1 cellular context compared by ENCODE assay signal in the genomic region with DNA sequence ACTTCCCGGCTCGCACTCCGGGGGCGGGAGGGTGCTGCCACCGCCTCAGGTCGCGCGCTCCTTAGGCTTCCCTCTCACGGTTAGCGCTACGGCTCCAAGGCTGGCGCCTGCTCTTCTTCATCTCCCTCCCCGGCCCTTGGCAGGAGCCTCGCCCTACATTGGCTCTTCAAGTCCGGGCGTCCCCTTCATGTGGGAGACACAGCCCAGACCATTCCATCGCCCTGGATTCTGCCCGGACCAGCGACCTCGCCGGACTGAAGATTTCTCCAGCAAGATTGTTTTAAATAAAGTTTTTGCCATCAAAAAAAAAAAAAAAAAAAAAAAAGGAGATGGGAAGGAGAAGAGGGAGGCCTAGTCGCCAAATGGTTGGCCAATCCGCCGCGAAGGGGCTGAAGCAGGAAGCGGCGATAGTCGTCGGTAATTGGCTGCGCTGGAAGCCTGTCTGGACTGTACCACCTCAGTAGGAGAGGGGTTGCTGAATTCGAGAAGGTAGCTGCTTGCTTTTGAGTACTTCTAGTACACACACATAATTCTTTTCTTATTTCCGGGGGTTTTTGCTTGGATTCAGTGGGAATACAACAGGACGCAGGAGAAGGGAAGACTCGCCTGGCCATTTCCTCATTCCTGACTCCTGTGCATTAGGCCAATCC.
TF ChIP-seq lines count a peak whose summit lies in the region.

No MANE protein-coding gene starts in this region.

TF ChIP-seq in HepG2, 621 proteins besides CTCF, POLR2A, EP300 and RAD21 (continued from another document and continues in another):
- TF ChIP-seq, protein P1, sequence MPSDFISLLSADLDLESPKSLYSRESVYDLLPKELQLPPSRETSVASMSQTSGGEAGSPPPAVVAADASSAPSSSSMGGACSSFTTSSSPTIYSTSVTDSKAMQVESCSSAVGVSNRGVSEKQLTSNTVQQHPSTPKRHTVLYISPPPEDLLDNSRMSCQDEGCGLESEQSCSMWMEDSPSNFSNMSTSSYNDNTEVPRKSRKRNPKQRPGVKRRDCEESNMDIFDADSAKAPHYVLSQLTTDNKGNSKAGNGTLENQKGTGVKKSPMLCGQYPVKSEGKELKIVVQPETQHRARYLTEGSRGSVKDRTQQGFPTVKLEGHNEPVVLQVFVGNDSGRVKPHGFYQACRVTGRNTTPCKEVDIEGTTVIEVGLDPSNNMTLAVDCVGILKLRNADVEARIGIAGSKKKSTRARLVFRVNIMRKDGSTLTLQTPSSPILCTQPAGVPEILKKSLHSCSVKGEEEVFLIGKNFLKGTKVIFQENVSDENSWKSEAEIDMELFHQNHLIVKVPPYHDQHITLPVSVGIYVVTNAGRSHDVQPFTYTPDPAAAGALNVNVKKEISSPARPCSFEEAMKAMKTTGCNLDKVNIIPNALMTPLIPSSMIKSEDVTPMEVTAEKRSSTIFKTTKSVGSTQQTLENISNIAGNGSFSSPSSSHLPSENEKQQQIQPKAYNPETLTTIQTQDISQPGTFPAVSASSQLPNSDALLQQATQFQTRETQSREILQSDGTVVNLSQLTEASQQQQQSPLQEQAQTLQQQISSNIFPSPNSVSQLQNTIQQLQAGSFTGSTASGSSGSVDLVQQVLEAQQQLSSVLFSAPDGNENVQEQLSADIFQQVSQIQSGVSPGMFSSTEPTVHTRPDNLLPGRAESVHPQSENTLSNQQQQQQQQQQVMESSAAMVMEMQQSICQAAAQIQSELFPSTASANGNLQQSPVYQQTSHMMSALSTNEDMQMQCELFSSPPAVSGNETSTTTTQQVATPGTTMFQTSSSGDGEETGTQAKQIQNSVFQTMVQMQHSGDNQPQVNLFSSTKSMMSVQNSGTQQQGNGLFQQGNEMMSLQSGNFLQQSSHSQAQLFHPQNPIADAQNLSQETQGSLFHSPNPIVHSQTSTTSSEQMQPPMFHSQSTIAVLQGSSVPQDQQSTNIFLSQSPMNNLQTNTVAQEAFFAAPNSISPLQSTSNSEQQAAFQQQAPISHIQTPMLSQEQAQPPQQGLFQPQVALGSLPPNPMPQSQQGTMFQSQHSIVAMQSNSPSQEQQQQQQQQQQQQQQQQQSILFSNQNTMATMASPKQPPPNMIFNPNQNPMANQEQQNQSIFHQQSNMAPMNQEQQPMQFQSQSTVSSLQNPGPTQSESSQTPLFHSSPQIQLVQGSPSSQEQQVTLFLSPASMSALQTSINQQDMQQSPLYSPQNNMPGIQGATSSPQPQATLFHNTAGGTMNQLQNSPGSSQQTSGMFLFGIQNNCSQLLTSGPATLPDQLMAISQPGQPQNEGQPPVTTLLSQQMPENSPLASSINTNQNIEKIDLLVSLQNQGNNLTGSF (CRISPR knock-in tag; IDR thresholded peaks at IDR 0.05), result peak; percentile 11; the same call in 1 of the 2 replicates
- TF ChIP-seq NCOR1 (IDR thresholded peaks at IDR 0.05; ENCODE audit: borderline replicate concordance, low read length), result no peak
- TF ChIP-seq, protein P2, sequence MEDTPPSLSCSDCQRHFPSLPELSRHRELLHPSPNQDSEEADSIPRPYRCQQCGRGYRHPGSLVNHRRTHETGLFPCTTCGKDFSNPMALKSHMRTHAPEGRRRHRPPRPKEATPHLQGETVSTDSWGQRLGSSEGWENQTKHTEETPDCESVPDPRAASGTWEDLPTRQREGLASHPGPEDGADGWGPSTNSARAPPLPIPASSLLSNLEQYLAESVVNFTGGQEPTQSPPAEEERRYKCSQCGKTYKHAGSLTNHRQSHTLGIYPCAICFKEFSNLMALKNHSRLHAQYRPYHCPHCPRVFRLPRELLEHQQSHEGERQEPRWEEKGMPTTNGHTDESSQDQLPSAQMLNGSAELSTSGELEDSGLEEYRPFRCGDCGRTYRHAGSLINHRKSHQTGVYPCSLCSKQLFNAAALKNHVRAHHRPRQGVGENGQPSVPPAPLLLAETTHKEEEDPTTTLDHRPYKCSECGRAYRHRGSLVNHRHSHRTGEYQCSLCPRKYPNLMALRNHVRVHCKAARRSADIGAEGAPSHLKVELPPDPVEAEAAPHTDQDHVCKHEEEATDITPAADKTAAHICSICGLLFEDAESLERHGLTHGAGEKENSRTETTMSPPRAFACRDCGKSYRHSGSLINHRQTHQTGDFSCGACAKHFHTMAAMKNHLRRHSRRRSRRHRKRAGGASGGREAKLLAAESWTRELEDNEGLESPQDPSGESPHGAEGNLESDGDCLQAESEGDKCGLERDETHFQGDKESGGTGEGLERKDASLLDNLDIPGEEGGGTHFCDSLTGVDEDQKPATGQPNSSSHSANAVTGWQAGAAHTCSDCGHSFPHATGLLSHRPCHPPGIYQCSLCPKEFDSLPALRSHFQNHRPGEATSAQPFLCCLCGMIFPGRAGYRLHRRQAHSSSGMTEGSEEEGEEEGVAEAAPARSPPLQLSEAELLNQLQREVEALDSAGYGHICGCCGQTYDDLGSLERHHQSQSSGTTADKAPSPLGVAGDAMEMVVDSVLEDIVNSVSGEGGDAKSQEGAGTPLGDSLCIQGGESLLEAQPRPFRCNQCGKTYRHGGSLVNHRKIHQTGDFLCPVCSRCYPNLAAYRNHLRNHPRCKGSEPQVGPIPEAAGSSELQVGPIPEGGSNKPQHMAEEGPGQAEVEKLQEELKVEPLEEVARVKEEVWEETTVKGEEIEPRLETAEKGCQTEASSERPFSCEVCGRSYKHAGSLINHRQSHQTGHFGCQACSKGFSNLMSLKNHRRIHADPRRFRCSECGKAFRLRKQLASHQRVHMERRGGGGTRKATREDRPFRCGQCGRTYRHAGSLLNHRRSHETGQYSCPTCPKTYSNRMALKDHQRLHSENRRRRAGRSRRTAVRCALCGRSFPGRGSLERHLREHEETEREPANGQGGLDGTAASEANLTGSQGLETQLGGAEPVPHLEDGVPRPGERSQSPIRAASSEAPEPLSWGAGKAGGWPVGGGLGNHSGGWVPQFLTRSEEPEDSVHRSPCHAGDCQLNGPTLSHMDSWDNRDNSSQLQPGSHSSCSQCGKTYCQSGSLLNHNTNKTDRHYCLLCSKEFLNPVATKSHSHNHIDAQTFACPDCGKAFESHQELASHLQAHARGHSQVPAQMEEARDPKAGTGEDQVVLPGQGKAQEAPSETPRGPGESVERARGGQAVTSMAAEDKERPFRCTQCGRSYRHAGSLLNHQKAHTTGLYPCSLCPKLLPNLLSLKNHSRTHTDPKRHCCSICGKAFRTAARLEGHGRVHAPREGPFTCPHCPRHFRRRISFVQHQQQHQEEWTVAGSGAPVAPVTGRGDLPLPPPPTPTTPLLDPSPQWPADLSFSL (CRISPR knock-in tag; IDR thresholded peaks at IDR 0.05), result no peak
- TF ChIP-seq MBNL3 (CRISPR knock-in tag; conservative IDR thresholded peaks at IDR 0.05), result no peak
- TF ChIP-seq, protein P3, sequence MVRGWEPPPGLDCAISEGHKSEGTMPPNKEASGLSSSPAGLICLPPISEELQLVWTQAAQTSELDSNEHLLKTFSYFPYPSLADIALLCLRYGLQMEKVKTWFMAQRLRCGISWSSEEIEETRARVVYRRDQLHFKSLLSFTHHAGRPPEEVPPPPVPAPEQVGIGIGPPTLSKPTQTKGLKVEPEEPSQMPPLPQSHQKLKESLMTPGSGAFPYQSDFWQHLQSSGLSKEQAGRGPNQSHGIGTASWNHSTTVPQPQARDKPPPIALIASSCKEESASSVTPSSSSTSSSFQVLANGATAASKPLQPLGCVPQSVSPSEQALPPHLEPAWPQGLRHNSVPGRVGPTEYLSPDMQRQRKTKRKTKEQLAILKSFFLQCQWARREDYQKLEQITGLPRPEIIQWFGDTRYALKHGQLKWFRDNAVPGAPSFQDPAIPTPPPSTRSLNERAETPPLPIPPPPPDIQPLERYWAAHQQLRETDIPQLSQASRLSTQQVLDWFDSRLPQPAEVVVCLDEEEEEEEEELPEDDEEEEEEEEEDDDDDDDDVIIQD (CRISPR knock-in tag; IDR thresholded peaks at IDR 0.05; ENCODE audit: low read depth), result no peak
- TF ChIP-seq THAP11 (CRISPR knock-in tag; IDR thresholded peaks at IDR 0.05), result peak; percentile 87
- TF ChIP-seq PLRG1 (conservative IDR thresholded peaks at IDR 0.05), result no peak
- TF ChIP-seq, protein P4, sequence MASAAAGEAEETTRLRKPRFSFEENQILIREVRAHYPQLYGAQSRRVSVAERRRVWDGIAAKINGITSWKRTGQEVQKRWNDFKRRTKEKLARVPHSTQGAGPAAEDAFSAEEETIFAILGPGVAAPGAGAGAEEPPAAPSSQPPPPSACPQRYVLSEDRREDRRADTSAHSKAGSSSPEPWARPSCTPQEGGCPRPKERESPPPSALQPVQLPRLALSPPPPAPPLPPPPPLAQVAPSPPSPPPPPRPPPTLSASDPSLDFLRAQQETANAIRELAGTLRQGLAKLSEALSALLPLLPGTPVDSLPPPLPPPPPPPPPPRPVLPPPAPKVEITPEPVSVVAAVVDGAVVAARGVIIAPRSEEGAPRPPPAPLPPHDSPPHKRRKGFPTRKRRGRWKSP (CRISPR knock-in tag; IDR thresholded peaks at IDR 0.05), result peak; percentile 35; the same call in 1 of the 2 replicates
- TF ChIP-seq, protein P5, sequence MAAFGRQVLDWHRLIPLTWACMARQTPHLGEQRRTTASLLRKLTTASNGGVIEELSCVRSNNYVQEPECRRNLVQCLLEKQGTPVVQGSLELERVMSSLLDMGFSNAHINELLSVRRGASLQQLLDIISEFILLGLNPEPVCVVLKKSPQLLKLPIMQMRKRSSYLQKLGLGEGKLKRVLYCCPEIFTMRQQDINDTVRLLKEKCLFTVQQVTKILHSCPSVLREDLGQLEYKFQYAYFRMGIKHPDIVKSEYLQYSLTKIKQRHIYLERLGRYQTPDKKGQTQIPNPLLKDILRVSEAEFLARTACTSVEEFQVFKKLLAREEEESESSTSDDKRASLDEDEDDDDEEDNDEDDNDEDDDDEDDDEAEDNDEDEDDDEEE (CRISPR knock-in tag; IDR thresholded peaks at IDR 0.05), result no peak
- TF ChIP-seq, protein P6, sequence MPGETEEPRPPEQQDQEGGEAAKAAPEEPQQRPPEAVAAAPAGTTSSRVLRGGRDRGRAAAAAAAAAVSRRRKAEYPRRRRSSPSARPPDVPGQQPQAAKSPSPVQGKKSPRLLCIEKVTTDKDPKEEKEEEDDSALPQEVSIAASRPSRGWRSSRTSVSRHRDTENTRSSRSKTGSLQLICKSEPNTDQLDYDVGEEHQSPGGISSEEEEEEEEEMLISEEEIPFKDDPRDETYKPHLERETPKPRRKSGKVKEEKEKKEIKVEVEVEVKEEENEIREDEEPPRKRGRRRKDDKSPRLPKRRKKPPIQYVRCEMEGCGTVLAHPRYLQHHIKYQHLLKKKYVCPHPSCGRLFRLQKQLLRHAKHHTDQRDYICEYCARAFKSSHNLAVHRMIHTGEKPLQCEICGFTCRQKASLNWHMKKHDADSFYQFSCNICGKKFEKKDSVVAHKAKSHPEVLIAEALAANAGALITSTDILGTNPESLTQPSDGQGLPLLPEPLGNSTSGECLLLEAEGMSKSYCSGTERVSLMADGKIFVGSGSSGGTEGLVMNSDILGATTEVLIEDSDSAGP (CRISPR knock-in tag; IDR thresholded peaks at IDR 0.05; ENCODE audit: borderline replicate concordance), result peak; percentile 70; the same call in 1 of the 2 replicates
- TF ChIP-seq HDAC1 (CRISPR knock-in tag; IDR thresholded peaks at IDR 0.05), result peak; percentile 53; the same call in 1 of the 2 replicates
- TF ChIP-seq ZNF605 (CRISPR knock-in tag; IDR thresholded peaks at IDR 0.05), result peak; percentile 64; the same call in 1 of the 2 replicates
- peak; percentile 29 for TF ChIP-seq ZSCAN31 (CRISPR knock-in tag; IDR thresholded peaks at IDR 0.05; ENCODE audit: low read depth)
- 0 out of 2 replicates have a peak, but pooled peaks have one; percentile 16 for TF ChIP-seq NFE2L1 (CRISPR knock-in tag; IDR thresholded peaks at IDR 0.05; ENCODE audit: borderline replicate concordance)
- TF ChIP-seq ZNF891 (CRISPR knock-in tag; IDR thresholded peaks at IDR 0.05), result 0 out of 2 replicates have a peak, but pooled peaks have one; percentile 20
- no peak for TF ChIP-seq DPF2 (CRISPR knock-in tag; IDR thresholded peaks at IDR 0.05; ENCODE audit: borderline replicate concordance, low read depth)
- TF ChIP-seq, protein P7, sequence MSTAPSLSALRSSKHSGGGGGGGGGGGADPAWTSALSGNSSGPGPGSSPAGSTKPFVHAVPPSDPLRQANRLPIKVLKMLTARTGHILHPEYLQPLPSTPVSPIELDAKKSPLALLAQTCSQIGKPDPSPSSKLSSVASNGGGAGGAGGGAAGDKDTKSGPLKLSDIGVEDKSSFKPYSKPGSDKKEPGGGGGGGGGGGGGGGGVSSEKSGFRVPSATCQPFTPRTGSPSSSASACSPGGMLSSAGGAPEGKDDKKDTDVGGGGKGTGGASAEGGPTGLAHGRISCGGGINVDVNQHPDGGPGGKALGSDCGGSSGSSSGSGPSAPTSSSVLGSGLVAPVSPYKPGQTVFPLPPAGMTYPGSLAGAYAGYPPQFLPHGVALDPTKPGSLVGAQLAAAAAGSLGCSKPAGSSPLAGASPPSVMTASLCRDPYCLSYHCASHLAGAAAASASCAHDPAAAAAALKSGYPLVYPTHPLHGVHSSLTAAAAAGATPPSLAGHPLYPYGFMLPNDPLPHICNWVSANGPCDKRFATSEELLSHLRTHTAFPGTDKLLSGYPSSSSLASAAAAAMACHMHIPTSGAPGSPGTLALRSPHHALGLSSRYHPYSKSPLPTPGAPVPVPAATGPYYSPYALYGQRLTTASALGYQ (CRISPR knock-in tag; IDR thresholded peaks at IDR 0.05), result 0 out of 2 replicates have a peak, but pooled peaks have one; percentile 31
- TF ChIP-seq, protein P8, sequence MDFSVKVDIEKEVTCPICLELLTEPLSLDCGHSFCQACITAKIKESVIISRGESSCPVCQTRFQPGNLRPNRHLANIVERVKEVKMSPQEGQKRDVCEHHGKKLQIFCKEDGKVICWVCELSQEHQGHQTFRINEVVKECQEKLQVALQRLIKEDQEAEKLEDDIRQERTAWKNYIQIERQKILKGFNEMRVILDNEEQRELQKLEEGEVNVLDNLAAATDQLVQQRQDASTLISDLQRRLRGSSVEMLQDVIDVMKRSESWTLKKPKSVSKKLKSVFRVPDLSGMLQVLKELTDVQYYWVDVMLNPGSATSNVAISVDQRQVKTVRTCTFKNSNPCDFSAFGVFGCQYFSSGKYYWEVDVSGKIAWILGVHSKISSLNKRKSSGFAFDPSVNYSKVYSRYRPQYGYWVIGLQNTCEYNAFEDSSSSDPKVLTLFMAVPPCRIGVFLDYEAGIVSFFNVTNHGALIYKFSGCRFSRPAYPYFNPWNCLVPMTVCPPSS (IDR thresholded peaks at IDR 0.05), result no peak
- TF ChIP-seq, protein P9, sequence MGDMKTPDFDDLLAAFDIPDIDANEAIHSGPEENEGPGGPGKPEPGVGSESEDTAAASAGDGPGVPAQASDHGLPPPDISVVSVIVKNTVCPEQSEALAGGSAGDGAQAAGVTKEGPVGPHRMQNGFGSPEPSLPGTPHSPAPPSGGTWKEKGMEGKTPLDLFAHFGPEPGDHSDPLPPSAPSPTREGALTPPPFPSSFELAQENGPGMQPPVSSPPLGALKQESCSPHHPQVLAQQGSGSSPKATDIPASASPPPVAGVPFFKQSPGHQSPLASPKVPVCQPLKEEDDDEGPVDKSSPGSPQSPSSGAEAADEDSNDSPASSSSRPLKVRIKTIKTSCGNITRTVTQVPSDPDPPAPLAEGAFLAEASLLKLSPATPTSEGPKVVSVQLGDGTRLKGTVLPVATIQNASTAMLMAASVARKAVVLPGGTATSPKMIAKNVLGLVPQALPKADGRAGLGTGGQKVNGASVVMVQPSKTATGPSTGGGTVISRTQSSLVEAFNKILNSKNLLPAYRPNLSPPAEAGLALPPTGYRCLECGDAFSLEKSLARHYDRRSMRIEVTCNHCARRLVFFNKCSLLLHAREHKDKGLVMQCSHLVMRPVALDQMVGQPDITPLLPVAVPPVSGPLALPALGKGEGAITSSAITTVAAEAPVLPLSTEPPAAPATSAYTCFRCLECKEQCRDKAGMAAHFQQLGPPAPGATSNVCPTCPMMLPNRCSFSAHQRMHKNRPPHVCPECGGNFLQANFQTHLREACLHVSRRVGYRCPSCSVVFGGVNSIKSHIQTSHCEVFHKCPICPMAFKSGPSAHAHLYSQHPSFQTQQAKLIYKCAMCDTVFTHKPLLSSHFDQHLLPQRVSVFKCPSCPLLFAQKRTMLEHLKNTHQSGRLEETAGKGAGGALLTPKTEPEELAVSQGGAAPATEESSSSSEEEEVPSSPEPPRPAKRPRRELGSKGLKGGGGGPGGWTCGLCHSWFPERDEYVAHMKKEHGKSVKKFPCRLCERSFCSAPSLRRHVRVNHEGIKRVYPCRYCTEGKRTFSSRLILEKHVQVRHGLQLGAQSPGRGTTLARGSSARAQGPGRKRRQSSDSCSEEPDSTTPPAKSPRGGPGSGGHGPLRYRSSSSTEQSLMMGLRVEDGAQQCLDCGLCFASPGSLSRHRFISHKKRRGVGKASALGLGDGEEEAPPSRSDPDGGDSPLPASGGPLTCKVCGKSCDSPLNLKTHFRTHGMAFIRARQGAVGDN (CRISPR knock-in tag; IDR thresholded peaks at IDR 0.05), result peak; percentile 57
- no peak for TF ChIP-seq ZNF331 (CRISPR knock-in tag; IDR thresholded peaks at IDR 0.05)
